ENCODE assay signal across 17 cellular contexts in the genomic region with DNA sequence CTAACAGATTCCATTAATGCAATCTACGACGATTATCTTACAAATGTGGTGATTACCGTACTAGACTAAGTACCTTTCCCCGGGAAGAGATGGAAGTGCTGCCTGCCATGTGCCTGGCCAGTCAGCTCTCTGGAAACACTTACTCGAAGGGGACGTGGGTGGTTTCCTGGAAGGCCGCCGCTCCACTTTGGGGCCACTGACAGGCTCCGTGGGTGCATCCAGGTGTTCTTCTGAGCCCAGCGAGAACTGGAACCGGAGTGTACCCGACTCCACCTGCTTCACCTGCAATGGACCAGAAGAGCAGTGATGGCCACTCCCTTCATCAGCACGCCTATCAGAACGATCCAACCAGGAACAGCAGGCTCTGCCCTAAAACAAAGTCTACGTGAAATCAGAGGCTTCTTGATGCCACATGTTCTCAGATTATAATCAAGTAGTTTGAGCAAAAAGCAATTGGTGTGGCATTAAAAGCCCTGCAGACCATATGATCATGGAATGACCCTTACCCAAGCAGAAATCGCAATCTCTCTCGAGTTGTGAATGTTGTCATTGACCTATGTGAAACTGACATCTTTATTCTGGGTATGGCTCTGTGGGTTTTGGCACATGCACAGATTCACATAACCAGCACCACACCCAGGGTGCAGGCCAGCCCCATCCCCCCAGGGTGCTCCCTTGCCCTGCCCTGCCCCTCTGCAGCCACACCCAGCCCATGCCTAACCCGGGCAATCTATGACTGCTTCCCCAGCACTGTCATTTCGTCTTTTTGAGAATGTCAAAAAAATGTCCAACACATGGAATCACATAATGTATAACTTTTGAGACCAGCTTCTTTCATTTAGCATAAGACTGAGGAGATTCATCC.
DNase-seq lines count a peak whose midpoint lies in the region; ATAC-seq and TF ChIP-seq lines count a peak whose summit lies in the region.
"Had no signal": no experiment of that assay in that cellular context is flagged by ENCODE, and none has a peak within 500 bp of the region (broad histone marks: within the 10 kb centered on the region; RNA-seq: fewer than 3 reads in every experiment).

No MANE protein-coding gene starts in this region.

- intact Hi-C loops in mucosa of descending colon (cut with DNase I, micrococcal nuclease) (no loop called here), upper lobe of right lung (cut with DNase I) (no loop called here)

- ATAC-seq in mucosa of descending colon, result peak; percentile 89
- no peak for ATAC-seq in upper lobe of right lung
- no peak for ATAC-seq in GM21526 (IDR thresholded peaks at IDR 0.05; ENCODE audit: low FRiP score, unreplicated experiment)

- no peaks in the 10 kb centered on the region for H3K9me3 Mint-ChIP-seq in T-helper 1 cell treated with Interleukin-12 subunit alpha and Interleukin-12 subunit beta and Interleukin-4 antibody, amounts not matched to agents 30 μg/mL and 1 μg/mL, for 36 hours
- H3K9me3 Mint-ChIP-seq in activated CD4-positive, alpha-beta T cell treated with anti-CD3 and anti-CD28 coated beads, Interleukin-2, amount 10 ng/mL, durations not matched to agents 7 days and 5 days, result no peaks in the 10 kb centered on the region
- H3K9me3 Mint-ChIP-seq: HFFc6 had no signal

- H3K27ac ChIP-seq in upper lobe of right lung, result no peak overlapping the region
- H3K27ac ChIP-seq: BLaER1 treated with 17β-estradiol and CSF1 and Interleukin-3, amounts not matched to agents 10 nM and 100 nM had no signal

- peaks cover 6% of the 10 kb centered on the region for H3K4me1 Mint-ChIP-seq in T-helper 1 cell treated with Interleukin-12 subunit alpha and Interleukin-12 subunit beta and Interleukin-4 antibody, amounts not matched to agents 30 μg/mL and 1 μg/mL, for 36 hours (ENCODE audit: low read depth)
- peaks cover 10% of the 10 kb centered on the region for H3K4me1 Mint-ChIP-seq in activated CD4-positive, alpha-beta T cell treated with anti-CD3 and anti-CD28 coated beads, Interleukin-2, amount 10 ng/mL, durations not matched to agents 7 days and 5 days

- DNase-seq in activated CD8-positive, alpha-beta memory T cell treated with anti-CD3 and anti-CD28 coated beads for 24 hours, result peak; percentile 38
- DNase-seq in activated CD8-positive, alpha-beta memory T cell treated with anti-CD3 and anti-CD28 coated beads, Interleukin-2, amount 50 U/mL, for 4 hours, result no peak
- DNase-seq in mucosa of descending colon (peak in 2 of 3 donors; percentile 61 to 68), upper lobe of right lung (peak; percentile 48), NAMALWA (ENCODE audit: low spot score) (no peak)
- DNase-seq in activated CD4-positive, alpha-beta T cell treated with anti-CD3 and anti-CD28 coated beads, Interleukin-2, amount 10 ng/mL, durations not matched to agents 7 days and 5 days, result no peak
- DNase-seq: 8988T, DMS 273 treated with DMSO at 0.1 percent for 48 hours, HFFc6, KG1, NCI-H1105, NCI-H1694 treated with DMSO at 0.1 percent for 48 hours, NCI-H69, SHP77 had no signal

- TF ChIP-seq CTCF in mucosa of descending colon (IDR thresholded peaks at IDR 0.05) (no peak), upper lobe of right lung (IDR thresholded peaks at IDR 0.05) (no peak)

- H3K4me1 ChIP-seq in mucosa of descending colon (ENCODE audit: low read depth), result no peaks in the 10 kb centered on the region
- no peaks in the 10 kb centered on the region for H3K4me1 ChIP-seq in upper lobe of right lung

- peaks cover 8% of the 10 kb centered on the region for H3K36me3 Mint-ChIP-seq in T-helper 1 cell treated with Interleukin-12 subunit alpha and Interleukin-12 subunit beta and Interleukin-4 antibody, amounts not matched to agents 30 μg/mL and 1 μg/mL, for 36 hours (ENCODE audit: low read depth)
- H3K36me3 Mint-ChIP-seq in activated CD4-positive, alpha-beta T cell treated with anti-CD3 and anti-CD28 coated beads, Interleukin-2, amount 10 ng/mL, durations not matched to agents 7 days and 5 days (ENCODE audit: low read depth), result peaks cover 2% of the 10 kb centered on the region

- no peak overlapping the region for H3K4me3 Mint-ChIP-seq in T-helper 1 cell treated with Interleukin-12 subunit alpha and Interleukin-12 subunit beta and Interleukin-4 antibody, amounts not matched to agents 30 μg/mL and 1 μg/mL, for 36 hours
- no peak overlapping the region for H3K4me3 Mint-ChIP-seq in activated CD4-positive, alpha-beta T cell treated with anti-CD3 and anti-CD28 coated beads, Interleukin-2, amount 10 ng/mL, durations not matched to agents 7 days and 5 days
- H3K4me3 Mint-ChIP-seq: HFFc6 had no signal

- H3K36me3 ChIP-seq in mucosa of descending colon (ENCODE audit: low read depth) (no peaks in the 10 kb centered on the region), upper lobe of right lung (peaks cover 11% of the 10 kb centered on the region)

- no peaks in the 10 kb centered on the region for H3K27me3 ChIP-seq in upper lobe of right lung
- H3K27me3 ChIP-seq: BLaER1 treated with 17β-estradiol and CSF1 and Interleukin-3, amounts not matched to agents 10 nM and 100 nM had no signal

- no peaks in the 10 kb centered on the region for H3K27me3 Mint-ChIP-seq in T-helper 1 cell treated with Interleukin-12 subunit alpha and Interleukin-12 subunit beta and Interleukin-4 antibody, amounts not matched to agents 30 μg/mL and 1 μg/mL, for 36 hours (ENCODE audit: low read depth)
- no peaks in the 10 kb centered on the region for H3K27me3 Mint-ChIP-seq in activated CD4-positive, alpha-beta T cell treated with anti-CD3 and anti-CD28 coated beads, Interleukin-2, amount 10 ng/mL, durations not matched to agents 7 days and 5 days

- CTCF ChIA-PET in activated CD4-positive, alpha-beta T cell treated with anti-CD3 and anti-CD28 coated beads, Interleukin-2, amount 10 ng/mL, durations not matched to agents 7 days and 5 days (lab: Charles Lee), result no interaction called here

- H3K9me3 ChIP-seq in mucosa of descending colon, result no peaks in the 10 kb centered on the region
- H3K9me3 ChIP-seq in upper lobe of right lung, result no peaks in the 10 kb centered on the region

- POLR2A ChIA-PET in activated CD4-positive, alpha-beta T cell treated with anti-CD3 and anti-CD28 coated beads, Interleukin-2, amount 10 ng/mL, durations not matched to agents 7 days and 5 days (lab: Charles Lee), result no interaction called here

- peak overlapping the region; percentile 35 for H3K27ac Mint-ChIP-seq in T-helper 1 cell treated with Interleukin-12 subunit alpha and Interleukin-12 subunit beta and Interleukin-4 antibody, amounts not matched to agents 30 μg/mL and 1 μg/mL, for 36 hours
- no peak overlapping the region for H3K27ac Mint-ChIP-seq in activated CD4-positive, alpha-beta T cell treated with anti-CD3 and anti-CD28 coated beads, Interleukin-2, amount 10 ng/mL, durations not matched to agents 7 days and 5 days
- H3K27ac Mint-ChIP-seq: HFFc6 had no signal

- H3K4me3 ChIP-seq in mucosa of descending colon, result no peak overlapping the region
- no peak overlapping the region for H3K4me3 ChIP-seq in upper lobe of right lung
- H3K4me3 ChIP-seq: BLaER1 treated with 17β-estradiol and CSF1 and Interleukin-3, amounts not matched to agents 10 nM and 100 nM had no signal

Comparison
In these comparisons a context has a peak if more than half of its experiments do, and no peak if none do; other contexts are left out.
1. DNase-seq: peak in activated CD8-positive, alpha-beta memory T cell treated with anti-CD3 and anti-CD28 coated beads for 24 hours (single experiment), mucosa of descending colon (2 of 3) and upper lobe of right lung (single experiment); none in activated CD8-positive, alpha-beta memory T cell treated with anti-CD3 and anti-CD28 coated beads, Interleukin-2, amount 50 U/mL, for 4 hours (single experiment), activated CD4-positive, alpha-beta T cell treated with anti-CD3 and anti-CD28 coated beads, Interleukin-2, amount 10 ng/mL, durations not matched to agents 7 days and 5 days (single experiment) and NAMALWA (single experiment).